In the genomic region with DNA sequence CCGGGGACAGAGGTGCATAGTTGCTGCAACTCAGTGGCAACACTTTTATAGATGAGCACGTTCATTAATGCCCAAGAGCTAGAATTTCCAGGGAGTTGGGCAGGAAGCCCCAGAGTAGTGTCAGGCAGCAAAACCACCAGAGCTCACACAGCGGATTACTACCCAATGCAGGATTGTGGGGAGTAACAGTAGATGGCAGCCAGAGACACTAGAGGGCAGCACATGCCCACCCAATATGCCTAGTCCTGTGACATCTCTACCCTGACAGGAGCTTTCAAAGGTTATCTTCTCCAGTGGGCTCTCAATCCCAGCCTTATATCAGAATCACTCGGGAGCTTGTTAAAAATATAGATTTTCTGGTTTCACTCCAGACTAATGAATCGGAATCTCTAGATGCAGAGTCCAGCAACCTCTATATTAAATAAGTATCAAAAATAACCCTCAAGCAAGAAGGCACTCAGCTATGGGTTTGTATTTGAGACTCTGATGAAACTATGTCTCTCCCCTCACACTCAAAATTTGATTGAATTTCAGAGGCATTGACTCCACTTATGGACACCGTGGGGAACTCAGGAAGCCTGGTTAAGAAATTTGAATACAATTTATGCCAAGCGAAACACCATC, we compare ENCODE assay signal across 8 cellular contexts. TPM values are rescaled to one million over a fixed set of nuclear protein-coding genes. Genes with fewer than 3 reads are reported as not detected.
A peak's percentile ranks its signal among the peaks of the same experiment; 100 is the strongest.
DNase-seq lines count a peak whose midpoint lies in the region; ATAC-seq, FAIRE-seq and TF ChIP-seq lines count a peak whose summit lies in the region.

No MANE protein-coding gene starts in this region.

- no peaks in the 10 kb centered on the region for H3K36me3 ChIP-seq in astrocyte (ENCODE audit: insufficient read depth, low read length)
- H3K36me3 ChIP-seq in gastrocnemius medialis: no peaks in the 10 kb centered on the region

- H3K79me2 ChIP-seq in astrocyte (ENCODE audit: insufficient read depth, low read length): no peaks in the 10 kb centered on the region

- no peaks in the 10 kb centered on the region for H3K9me3 Mint-ChIP-seq in astrocyte (ENCODE audit: unreplicated experiment)

- in situ Hi-C loops in gastrocnemius medialis (cut with MboI; ENCODE audit: low sequenced_read_pairs in 4 of 4): loop anchor here (5.0 to 25.0 kb wide), 5 partner anchors 83 to 563 kb away; a partner anchor contains a TSS

- H3K9me3 ChIP-seq in astrocyte (ENCODE audit: insufficient read depth, low read depth, low read length) (no peaks in the 10 kb centered on the region), gastrocnemius medialis (no peaks in the 10 kb centered on the region)

- TF ChIP-seq POLR2A in gastrocnemius medialis (IDR thresholded peaks at IDR 0.05): no peak

- H3K4me1 ChIP-seq in astrocyte (ENCODE audit: insufficient read depth, low read length) (no peaks in the 10 kb centered on the region), gastrocnemius medialis (no peaks in the 10 kb centered on the region)

- no peak overlapping the region for H3K27ac ChIP-seq in astrocyte (ENCODE audit: low read depth, low read length)
- no peak overlapping the region for H3K27ac ChIP-seq in gastrocnemius medialis

- intact Hi-C loops in gastrocnemius medialis (cut with DNase I; ENCODE audit: low total_unique reads): loop anchor here (1.0 to 10.0 kb wide), 5 partner anchors 86 to 577 kb away; a partner anchor contains a TSS

- no peak overlapping the region for H3K4me3 Mint-ChIP-seq in astrocyte (ENCODE audit: unreplicated experiment)

- DNase-seq in GM04504 (ENCODE audit: low read depth) (peak; percentile 62), NCI-H1930 (lab: John Stamatoyannopoulos, UW) (peak; percentile 45 to 67), T-helper 9 cell (peak; percentile 70), astrocyte (ENCODE audit: low read depth) (peak; percentile 34), hepatic stellate cell (ENCODE audit: low spot score) (peak; percentile 60), gastrocnemius medialis (peak; percentile 54 to 74)

- no peak overlapping the region for H3K9ac ChIP-seq in astrocyte (ENCODE audit: low read length)

- no peak overlapping the region for H3K4me3 ChIP-seq in astrocyte (ENCODE audit: insufficient read depth, low read depth, low read length)
- H3K4me3 ChIP-seq in gastrocnemius medialis: no peak overlapping the region

- H3K4me1 Mint-ChIP-seq in astrocyte (ENCODE audit: low read depth, unreplicated experiment): no peaks in the 10 kb centered on the region

- no peak overlapping the region for H3K4me2 ChIP-seq in astrocyte (ENCODE audit: low read length)

- no peak overlapping the region for H3K27ac Mint-ChIP-seq in astrocyte (ENCODE audit: unreplicated experiment)

- H3K36me3 Mint-ChIP-seq in astrocyte (ENCODE audit: low read depth, unreplicated experiment): no peaks in the 10 kb centered on the region

- no peaks in the 10 kb centered on the region for H4K20me1 ChIP-seq in astrocyte (ENCODE audit: insufficient read depth, low read length)

- ATAC-seq in HG02678 (IDR thresholded peaks at IDR 0.05; ENCODE audit: unreplicated experiment) (peak; percentile 88), gastrocnemius medialis (peak; percentile 100), GM19328 (IDR thresholded peaks at IDR 0.05; ENCODE audit: unreplicated experiment) (no peak)

- no peak overlapping the region for H2AFZ ChIP-seq in astrocyte (ENCODE audit: low read depth, low read length)

- peaks cover 31% of the 10 kb centered on the region for H3K27me3 ChIP-seq in astrocyte (ENCODE audit: insufficient read depth, low read length)
- H3K27me3 ChIP-seq in gastrocnemius medialis: peaks cover 5 to 10% (median 9%) of the 10 kb centered on the region in 3 donors

- TF ChIP-seq CTCF in astrocyte (IDR thresholded peaks at IDR 0.05; ENCODE audit: insufficient read depth, low read depth, low read length) (peak; percentile 93), gastrocnemius medialis (IDR thresholded peaks at IDR 0.05 in 4 of 5, conservative IDR thresholded peaks at IDR 0.05 in 1 of 5) (peak; percentile 83 to 86 (median 83))

- FAIRE-seq in astrocyte (lab: Jason Lieb, UNC): peak; percentile 88

- peaks cover 29% of the 10 kb centered on the region for H3K27me3 Mint-ChIP-seq in astrocyte (ENCODE audit: low read depth, unreplicated experiment)

RNA-seq across cellular contexts. Expression of a gene that starts 58.4 kb away (rescaled TPM):
- total RNA-seq in astrocyte (0.07 and 0.16 TPM in 2 replicates), gastrocnemius medialis (under 1 TPM in 1 of 4 donors, not detected in 3; 0.04 TPM)
